15 cellular contexts compared by ENCODE assay signal in the genomic region with DNA sequence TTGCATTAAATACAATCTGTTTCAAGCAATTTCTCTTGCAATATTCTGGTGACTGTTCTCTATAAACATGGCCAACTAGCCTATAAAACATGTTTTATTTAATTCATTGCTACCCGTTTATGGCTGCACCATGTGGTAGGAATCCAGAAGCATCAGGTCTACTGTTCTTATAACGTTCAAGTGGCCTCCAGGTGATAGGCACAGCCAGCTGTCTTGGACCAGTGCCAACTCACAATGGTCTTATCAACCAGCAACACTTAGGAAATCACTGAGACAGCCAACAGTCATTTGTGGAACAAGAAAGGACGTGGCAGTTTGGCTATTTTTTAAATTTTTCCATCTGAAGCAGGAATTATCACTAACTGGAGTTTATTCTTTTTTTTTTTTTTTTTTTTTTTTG.
DNase-seq lines count a peak whose midpoint lies in the region; ATAC-seq and TF ChIP-seq lines count a peak whose summit lies in the region.
"Had no signal": no experiment of that assay in that cellular context is flagged by ENCODE, and none has a peak within 500 bp of the region (broad histone marks: within the 10 kb centered on the region; RNA-seq: fewer than 3 reads in every experiment).

No MANE protein-coding gene starts in this region.

- H3K4me1 Mint-ChIP-seq in mesothelial cell of epicardium (no peaks in the 10 kb centered on the region), endothelial cell (ENCODE audit: unreplicated experiment) (no peaks in the 10 kb centered on the region)
- H3K4me1 Mint-ChIP-seq: H9; naive thymus-derived CD8-positive, alpha-beta T cell had no signal

- no peaks in the 10 kb centered on the region for H3K36me3 Mint-ChIP-seq in mesothelial cell of epicardium
- H3K36me3 Mint-ChIP-seq in endothelial cell (ENCODE audit: low read depth, unreplicated experiment): no peaks in the 10 kb centered on the region
- H3K36me3 Mint-ChIP-seq: naive thymus-derived CD8-positive, alpha-beta T cell had no signal

- peak; percentile 89 for DNase-seq in DMS153 treated with DMSO at 0.1 percent for 48 hours (lab: John Stamatoyannopoulos, UW; ENCODE audit: unreplicated experiment)
- peak; percentile 99 for DNase-seq in NCI-H1105 treated with DMSO at 0.1 percent for 48 hours (lab: John Stamatoyannopoulos, UW)
- peak; percentile 70 for DNase-seq in NCI-H2171 (lab: John Stamatoyannopoulos, UW)
- peak; percentile 5 for DNase-seq in RPMI8226
- DNase-seq in mesothelial cell of epicardium (ENCODE audit: low spot score in 2 of 2, unreplicated experiment in 2 of 2): no peak
- no peak for DNase-seq in endothelial cell (ENCODE audit: low spot score)
- DNase-seq: gastrocnemius medialis; H9; naive thymus-derived CD8-positive, alpha-beta T cell; posterior cingulate gyrus; SIG-M5; stimulated activated CD4-positive, alpha-beta T cell treated with anti-CD3 and anti-CD28 coated beads, Interleukin-4, amount 100 ng/mL, for 1 hour; T-helper 2 cell had no signal

- peaks cover 14% of the 10 kb centered on the region for H3K27me3 Mint-ChIP-seq in mesothelial cell of epicardium (ENCODE audit: low read depth)
- no peaks in the 10 kb centered on the region for H3K27me3 Mint-ChIP-seq in endothelial cell (ENCODE audit: unreplicated experiment)
- H3K27me3 Mint-ChIP-seq: naive thymus-derived CD8-positive, alpha-beta T cell had no signal

- no peaks in the 10 kb centered on the region for H3K9me3 Mint-ChIP-seq in mesothelial cell of epicardium
- H3K9me3 Mint-ChIP-seq in endothelial cell (ENCODE audit: unreplicated experiment): no peaks in the 10 kb centered on the region
- H3K9me3 Mint-ChIP-seq: H9 had no signal

- H3K27ac Mint-ChIP-seq in mesothelial cell of epicardium (no peak overlapping the region), endothelial cell (ENCODE audit: unreplicated experiment) (no peak overlapping the region)
- H3K27ac Mint-ChIP-seq: H9; naive thymus-derived CD8-positive, alpha-beta T cell had no signal

- H3K4me3 Mint-ChIP-seq in mesothelial cell of epicardium (no peak overlapping the region), endothelial cell (ENCODE audit: unreplicated experiment) (no peak overlapping the region)
- H3K4me3 Mint-ChIP-seq: H9; naive thymus-derived CD8-positive, alpha-beta T cell had no signal

- TF ChIP-seq CTCF in mesothelial cell of epicardium (IDR thresholded peaks at IDR 0.05; ENCODE audit: unreplicated experiment) (no peak), endothelial cell (IDR thresholded peaks at IDR 0.05; ENCODE audit: unreplicated experiment) (no peak)

- ATAC-seq in HG02678 (IDR thresholded peaks at IDR 0.05; ENCODE audit: unreplicated experiment) (no peak), GM18909 (IDR thresholded peaks at IDR 0.05; ENCODE audit: poor library complexity, unreplicated experiment) (no peak)
- ATAC-seq: naive thymus-derived CD8-positive, alpha-beta T cell had no signal

Comparison
In these comparisons a context has a peak if more than half of its experiments do, and no peak if none do; other contexts are left out.
1. DNase-seq: peak in DMS153 treated with DMSO at 0.1 percent for 48 hours (single experiment), NCI-H1105 treated with DMSO at 0.1 percent for 48 hours (single experiment), NCI-H2171 (single experiment) and RPMI8226 (single experiment); none in mesothelial cell of epicardium (0 of 2) and endothelial cell (single experiment).